In the genomic region with DNA sequence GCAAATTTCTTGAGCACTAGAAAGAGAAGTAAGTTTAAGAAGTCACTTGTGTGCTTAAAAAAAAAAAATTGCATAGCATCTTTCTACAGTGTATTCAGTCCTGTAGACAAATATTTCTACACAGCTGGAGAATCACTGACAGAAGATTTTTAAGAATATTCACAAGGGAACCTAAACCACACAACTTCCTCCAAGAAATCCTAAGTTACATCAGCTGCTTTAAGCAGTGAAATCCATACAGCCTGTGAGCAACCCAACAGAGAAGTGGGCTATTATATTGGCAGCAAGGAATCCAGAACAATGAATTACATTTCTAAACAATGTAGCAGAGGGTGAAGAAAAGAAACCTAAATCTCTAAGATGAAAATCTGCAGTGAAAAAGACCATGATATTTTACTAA, we compare ENCODE assay signal across 11 cellular contexts. TPM values are rescaled to one million over a fixed set of nuclear protein-coding genes. Genes with fewer than 3 reads are reported as not detected.
DNase-seq lines count a peak whose midpoint lies in the region; TF ChIP-seq lines count a peak whose summit lies in the region.
"Had no signal": no experiment of that assay in that cellular context is flagged by ENCODE, and none has a peak within 500 bp of the region (broad histone marks: within the 10 kb centered on the region; RNA-seq: fewer than 3 reads in every experiment).

No MANE protein-coding gene starts in this region.

- no peaks in the 10 kb centered on the region for H3K9me3 ChIP-seq in smooth muscle cell (replicated peaks; ENCODE audit: low read depth)
- H3K9me3 ChIP-seq: MG63 had no signal

- H3K4me1 ChIP-seq in smooth muscle cell (ENCODE audit: low read depth): peaks cover 37% of the 10 kb centered on the region

- peak overlapping the region; percentile 70 for H3K27ac ChIP-seq in smooth muscle cell (ENCODE audit: low read depth)

- no peaks in the 10 kb centered on the region for H3K79me2 ChIP-seq in smooth muscle cell (ENCODE audit: low read depth)

- no peaks in the 10 kb centered on the region for H4K20me1 ChIP-seq in smooth muscle cell (ENCODE audit: low read depth)

- TF ChIP-seq CTCF in foreskin fibroblast (IDR thresholded peaks at IDR 0.05; ENCODE audit: low read depth, low read length) (no peak), smooth muscle cell (IDR thresholded peaks at IDR 0.05; ENCODE audit: borderline replicate concordance, insufficient read depth, poor library complexity, severe bottlenecking) (no peak)

- H3K4me3 ChIP-seq in foreskin fibroblast (ENCODE audit: low read depth in 1 of 2, low read length in 2 of 2) (no peak overlapping the region), smooth muscle cell (peak overlapping the region; percentile 35)
- H3K4me3 ChIP-seq: MG63 had no signal

- no peak overlapping the region for H2AFZ ChIP-seq in smooth muscle cell (ENCODE audit: low read depth)

- H3K36me3 ChIP-seq in smooth muscle cell (ENCODE audit: low read depth): no peaks in the 10 kb centered on the region
- H3K36me3 ChIP-seq: MG63 had no signal

- DNase-seq in HCEC 1CT: peak; percentile 27
- DNase-seq in SK-MEL-5 (ENCODE audit: low read depth, low spot score): peak; percentile 58
- peak; percentile 12 to 26 for DNase-seq in foreskin fibroblast
- DNase-seq in smooth muscle cell (lab: John Stamatoyannopoulos, UW; ENCODE audit: unreplicated experiment): no peak
- no peak for DNase-seq in NCI-H1417 treated with DMSO at 0.1 percent for 48 hours (lab: John Stamatoyannopoulos, UW)
- DNase-seq in DMS79 (lab: John Stamatoyannopoulos, UW): no peak
- no peak for DNase-seq in NCI-H2029 (lab: John Stamatoyannopoulos, UW)
- no peak for DNase-seq in AG08395 (ENCODE audit: low spot score)
- DNase-seq: activated naive CD4-positive, alpha-beta T cell; MG63; T-helper 1 cell had no signal

- in situ Hi-C loops in SK-MEL-5 (cut with HindIII; ENCODE audit: low pct_unique_long_range_greater_than_20kb, low sequenced_read_pairs): no loop called here

- no peaks in the 10 kb centered on the region for H3K27me3 ChIP-seq in smooth muscle cell (ENCODE audit: low read depth)
- H3K27me3 ChIP-seq: MG63 had no signal

- peak overlapping the region; percentile 13 for H3K9ac ChIP-seq in smooth muscle cell (ENCODE audit: low read depth)

- peak overlapping the region; percentile 83 for H3K4me2 ChIP-seq in smooth muscle cell

- H3F3A ChIP-seq in smooth muscle cell (ENCODE audit: low read depth): peaks cover 29% of the 10 kb centered on the region

RNA-seq across cellular contexts. Expression of a gene that starts 1.5 kb away (rescaled TPM):
- total RNA-seq in SK-MEL-5 (2014; rRNA removed; shearing (Covaris generic)): 14.3 and 16.2 TPM in 2 replicates
- 28.7 and 44.5 TPM in 2 replicates for polyA plus RNA-seq in SK-MEL-5 (2015; cell fraction: cytosol; rRNA removed)
- 71.4 and 116 TPM in 2 replicates for polyA plus RNA-seq in SK-MEL-5 (2015; cell fraction: nucleus; rRNA removed)
- total RNA-seq in smooth muscle cell: 25.1 and 42.0 TPM in 2 replicates
- polyA plus RNA-seq in smooth muscle cell: 5.7 and 19.5 TPM in 2 replicates

Comparison
In these comparisons a context has a peak if more than half of its experiments do, and no peak if none do; other contexts are left out.
1. DNase-seq: peak in HCEC 1CT (single experiment), SK-MEL-5 (single experiment) and foreskin fibroblast (2 of 2); none in smooth muscle cell (single experiment), NCI-H1417 treated with DMSO at 0.1 percent for 48 hours (single experiment), DMS79 (single experiment), NCI-H2029 (single experiment) and AG08395 (single experiment).